Comparison of ENCODE assay signal across 19 cellular contexts in the genomic region with DNA sequence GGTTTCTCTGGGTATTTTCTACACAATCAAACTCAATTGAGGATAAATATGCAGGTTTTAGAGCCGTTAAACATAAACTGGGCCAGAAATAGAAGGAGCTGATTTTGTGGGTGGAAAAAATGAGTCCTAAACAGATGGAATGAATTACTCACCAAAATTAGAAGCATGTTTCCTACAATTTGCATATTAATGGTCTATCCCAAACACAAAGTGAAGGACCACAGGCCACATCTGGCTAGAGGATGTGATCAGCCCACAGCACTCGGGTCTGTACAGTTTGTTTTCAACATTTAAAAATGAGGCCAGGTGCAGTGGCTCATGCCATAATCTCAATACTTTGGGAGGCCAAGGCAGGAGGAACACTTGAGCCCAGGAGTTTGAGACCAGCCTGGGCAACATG.
A peak's percentile ranks its signal among the peaks of the same experiment; 100 is the strongest.
DNase-seq lines count a peak whose midpoint lies in the region; ATAC-seq, FAIRE-seq and TF ChIP-seq lines count a peak whose summit lies in the region.
"Had no signal": no experiment of that assay in that cellular context is flagged by ENCODE, and none has a peak within 500 bp of the region (broad histone marks: within the 10 kb centered on the region; RNA-seq: fewer than 3 reads in every experiment).

No MANE protein-coding gene starts in this region.

- H3K27ac Mint-ChIP-seq in stimulated activated naive B cell treated with anti-CD40 and anti-IgM and Interleukin-4, amounts not matched to agents 10 μg/mL and 1 μg/mL and 100 μg/mL, for 72 hours, result no peak overlapping the region
- H3K27ac Mint-ChIP-seq: CD4-positive, alpha-beta memory T cell; H9 had no signal

- H3K4me1 Mint-ChIP-seq in stimulated activated naive B cell treated with anti-CD40 and anti-IgM and Interleukin-4, amounts not matched to agents 10 μg/mL and 1 μg/mL and 100 μg/mL, for 72 hours, result peaks cover 0 to 6% of the 10 kb centered on the region in 2 donors
- H3K4me1 Mint-ChIP-seq in activated T-cell treated with anti-CD3 and anti-CD28 coated beads, Interleukin-2, amount 50 U/mL, for 4 hours (ENCODE audit: low read depth), result no peaks in the 10 kb centered on the region
- H3K4me1 Mint-ChIP-seq: CD4-positive, alpha-beta memory T cell had no signal

- peak; percentile 68 for FAIRE-seq in HTR-8/SVneo (lab: Jason Lieb, UNC)
- FAIRE-seq in GM12878 (lab: Jason Lieb, UNC), result no peak

- no peak for TF ChIP-seq POLR2A in GM12878 (IDR thresholded peaks at IDR 0.05; ENCODE audit: low read depth, low read length)

- no peak overlapping the region for H3K27ac ChIP-seq in GM12878 (ENCODE audit: control insufficient read depth, insufficient read depth)
- H3K27ac ChIP-seq: 22Rv1, Peyer's patch had no signal

- no peaks in the 10 kb centered on the region for H3K4me1 ChIP-seq in GM12878 (ENCODE audit: control insufficient read depth, insufficient read depth, low read length)
- H3K4me1 ChIP-seq: BE2C, Peyer's patch had no signal

- H3K4me3 Mint-ChIP-seq in stimulated activated naive B cell treated with anti-CD40 and anti-IgM and Interleukin-4, amounts not matched to agents 10 μg/mL and 1 μg/mL and 100 μg/mL, for 72 hours, result no peak overlapping the region
- no peak overlapping the region for H3K4me3 Mint-ChIP-seq in activated T-cell treated with anti-CD3 and anti-CD28 coated beads, Interleukin-2, amount 50 U/mL, for 4 hours
- H3K4me3 Mint-ChIP-seq: CD4-positive, alpha-beta memory T cell; H9 had no signal

- TF ChIP-seq EP300 in GM12878 (IDR thresholded peaks at IDR 0.05; ENCODE audit: borderline replicate concordance in 1 of 2, control insufficient read depth in 1 of 2, low read depth in 2 of 2, low read length in 2 of 2), result no peak

- TF ChIP-seq RAD21 in GM12878 (IDR thresholded peaks at IDR 0.05; ENCODE audit: insufficient read depth, low read depth, low read length), result no peak

- no peak for TF ChIP-seq CTCF in GM12878 (IDR thresholded peaks at IDR 0.05 in 2 of 3, conservative IDR thresholded peaks at IDR 0.05 in 1 of 3; ENCODE audit: control insufficient read depth in 2 of 3, extremely low read depth in 1 of 3, insufficient read depth in 1 of 3, low read depth in 3 of 3, low read length in 3 of 3)

- ATAC-seq in GM12878, result no peak
- ATAC-seq in stimulated activated naive B cell treated with anti-CD40 and anti-IgM and Interleukin-4, amounts not matched to agents 10 μg/mL and 1 μg/mL and 100 μg/mL, for 72 hours (replicated peaks), result peak; percentile 38 to 64
- no peak for ATAC-seq in activated T-cell treated with anti-CD3 and anti-CD28 coated beads, Interleukin-2, amount 50 U/mL, for 4 hours
- ATAC-seq: Right ventricle myocardium inferior had no signal

- RAD21 ChIA-PET in GM12878 (lab: Charles Lee; ENCODE audit: unreplicated experiment), result interaction anchor here (0.5 kb wide), 1 partner anchor 773 kb away, joined by 7 read pairs; no protein-coding TSS in a partner anchor

- in situ Hi-C loops in GM12878 (cut with MboI), result no loop called here

- no peaks in the 10 kb centered on the region; a peak in 1 of 4 replicates for H3K36me3 ChIP-seq in GM12878 (ENCODE audit: control insufficient read depth in 2 of 2, insufficient read depth in 2 of 2, low read length in 1 of 2)
- H3K36me3 ChIP-seq: BE2C, Peyer's patch had no signal

- no peaks in the 10 kb centered on the region for H4K20me1 ChIP-seq in GM12878 (ENCODE audit: control insufficient read depth, insufficient read depth)

- SMC1A ChIA-PET in GM12878 (lab: Charles Lee; ENCODE audit: uncharacterized antibody, unreplicated experiment), result no interaction called here

- H3K9ac ChIP-seq in GM12878 (ENCODE audit: control insufficient read depth, insufficient read depth, low read length), result no peak overlapping the region

- no peaks in the 10 kb centered on the region for H3K36me3 Mint-ChIP-seq in stimulated activated naive B cell treated with anti-CD40 and anti-IgM and Interleukin-4, amounts not matched to agents 10 μg/mL and 1 μg/mL and 100 μg/mL, for 72 hours
- no peaks in the 10 kb centered on the region for H3K36me3 Mint-ChIP-seq in activated T-cell treated with anti-CD3 and anti-CD28 coated beads, Interleukin-2, amount 50 U/mL, for 4 hours (ENCODE audit: insufficient read depth)
- H3K36me3 Mint-ChIP-seq: CD4-positive, alpha-beta memory T cell had no signal

- no peak overlapping the region for H3K4me3 ChIP-seq in GM12878
- H3K4me3 ChIP-seq: Peyer's patch had no signal

- 0 out of 4 replicates have a peak, but pooled peaks cover 0 to 3% of the 10 kb centered on the region in 2 experiments for H3K27me3 ChIP-seq in GM12878 (replicated peaks in 1 of 2; ENCODE audit: control insufficient read depth in 2 of 2, insufficient read depth in 2 of 2, low read length in 1 of 2)
- H3K27me3 ChIP-seq: BE2C, Peyer's patch had no signal

- no peak overlapping the region for H3K4me2 ChIP-seq in GM12878 (ENCODE audit: control insufficient read depth, insufficient read depth)

- intact Hi-C loops in GM12878 (cut with micrococcal nuclease; ENCODE audit: unreplicated experiment), result no loop called here

- WGBS in GM12878 (ENCODE audit: insufficient coverage, insufficient replicate concordance, low lambda C conversion rate, missing lambda C conversion rate), result 3% methylated on average over 2 of the region's 2 CpGs

- no peaks in the 10 kb centered on the region for H3K79me2 ChIP-seq in GM12878 (ENCODE audit: control insufficient read depth, insufficient read depth, low read length)

- POLR2A ChIA-PET in GM12878 (lab: Charles Lee), result no interaction called here

- CTCF ChIA-PET in GM12878 (lab: Yijun Ruan, JAX), result no interaction called here

- H3K9me3 ChIP-seq in GM12878 (replicated peaks; ENCODE audit: control insufficient read depth, insufficient read depth, low read length), result no peaks in the 10 kb centered on the region
- H3K9me3 ChIP-seq: BE2C, Peyer's patch had no signal

- DNase-seq in DMS 273 (lab: John Stamatoyannopoulos, UW; ENCODE audit: unreplicated experiment) (peak; percentile 59), DMS 273 treated with DMSO at 0.1 percent for 48 hours (lab: John Stamatoyannopoulos, UW) (no peak), HTR-8/SVneo (ENCODE audit: insufficient read length, low spot score) (no peak), GM12878 (ENCODE audit: low read depth, low spot score) (no peak), NCI-H82 (lab: John Stamatoyannopoulos, UW) (no peak), NK-92 (lab: John Stamatoyannopoulos, UW; ENCODE audit: unreplicated experiment) (no peak)
- no peak for DNase-seq in stimulated activated naive B cell treated with anti-CD40 and anti-IgM and Interleukin-4, amounts not matched to agents 10 μg/mL and 1 μg/mL and 100 μg/mL, for 72 hours
- no peak for DNase-seq in activated T-cell treated with anti-CD3 and anti-CD28 coated beads, Interleukin-2, amount 50 U/mL, for 4 hours
- DNase-seq: BE2C; CD4-positive, alpha-beta memory T cell; H9; KG1; NCI-H1417 treated with DMSO at 0.1 percent for 48 hours; NCI-H1930; NCI-H526 treated with DMSO at 0.1 percent for 48 hours; NK-92 treated with Interleukin-12 subunit alpha and Interleukin-12 subunit beta, amount 100 ng/mL, for 24 hours; Peyer's patch had no signal

- H3K27me3 Mint-ChIP-seq in stimulated activated naive B cell treated with anti-CD40 and anti-IgM and Interleukin-4, amounts not matched to agents 10 μg/mL and 1 μg/mL and 100 μg/mL, for 72 hours, result peaks cover 23 to 28% of the 10 kb centered on the region in 2 donors
- peaks cover 16% of the 10 kb centered on the region for H3K27me3 Mint-ChIP-seq in activated T-cell treated with anti-CD3 and anti-CD28 coated beads, Interleukin-2, amount 50 U/mL, for 4 hours (ENCODE audit: low read depth)

- no peak overlapping the region for H2AFZ ChIP-seq in GM12878 (ENCODE audit: control insufficient read depth, low read depth, low read length)

- no TSS peak for BruUV-seq in GM12878 (replicated peaks; lab: Mats Ljungman, UMichigan)

- H3K9me3 Mint-ChIP-seq in stimulated activated naive B cell treated with anti-CD40 and anti-IgM and Interleukin-4, amounts not matched to agents 10 μg/mL and 1 μg/mL and 100 μg/mL, for 72 hours, result no peaks in the 10 kb centered on the region
- H3K9me3 Mint-ChIP-seq in activated T-cell treated with anti-CD3 and anti-CD28 coated beads, Interleukin-2, amount 50 U/mL, for 4 hours, result no peaks in the 10 kb centered on the region
- H3K9me3 Mint-ChIP-seq: CD4-positive, alpha-beta memory T cell; H9 had no signal

TF ChIP-seq in GM12878, 131 proteins besides CTCF, POLR2A, EP300 and RAD21 (continues in another document):
- TF ChIP-seq, protein P1, sequence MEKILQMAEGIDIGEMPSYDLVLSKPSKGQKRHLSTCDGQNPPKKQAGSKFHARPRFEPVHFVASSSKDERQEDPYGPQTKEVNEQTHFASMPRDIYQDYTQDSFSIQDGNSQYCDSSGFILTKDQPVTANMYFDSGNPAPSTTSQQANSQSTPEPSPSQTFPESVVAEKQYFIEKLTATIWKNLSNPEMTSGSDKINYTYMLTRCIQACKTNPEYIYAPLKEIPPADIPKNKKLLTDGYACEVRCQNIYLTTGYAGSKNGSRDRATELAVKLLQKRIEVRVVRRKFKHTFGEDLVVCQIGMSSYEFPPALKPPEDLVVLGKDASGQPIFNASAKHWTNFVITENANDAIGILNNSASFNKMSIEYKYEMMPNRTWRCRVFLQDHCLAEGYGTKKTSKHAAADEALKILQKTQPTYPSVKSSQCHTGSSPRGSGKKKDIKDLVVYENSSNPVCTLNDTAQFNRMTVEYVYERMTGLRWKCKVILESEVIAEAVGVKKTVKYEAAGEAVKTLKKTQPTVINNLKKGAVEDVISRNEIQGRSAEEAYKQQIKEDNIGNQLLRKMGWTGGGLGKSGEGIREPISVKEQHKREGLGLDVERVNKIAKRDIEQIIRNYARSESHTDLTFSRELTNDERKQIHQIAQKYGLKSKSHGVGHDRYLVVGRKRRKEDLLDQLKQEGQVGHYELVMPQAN (conservative IDR thresholded peaks at IDR 0.05), result no peak
- TF ChIP-seq POU2F2 (IDR thresholded peaks at IDR 0.05; ENCODE audit: borderline replicate concordance, low read depth, low read length) (no peak), WRNIP1 (IDR thresholded peaks at IDR 0.05; ENCODE audit: borderline replicate concordance, low read depth, low read length) (no peak), SP1 (IDR thresholded peaks at IDR 0.05; ENCODE audit: low read depth, low read length) (no peak), IKZF1 (conservative IDR thresholded peaks at IDR 0.05) (no peak), SIN3A (IDR thresholded peaks at IDR 0.05; ENCODE audit: low read depth, low read length) (no peak), TARDBP (IDR thresholded peaks at IDR 0.05; ENCODE audit: borderline replicate concordance) (no peak), SMAD5 (IDR thresholded peaks at IDR 0.05; ENCODE audit: low read depth) (no peak), MTA2 (IDR thresholded peaks at IDR 0.05; ENCODE audit: low read depth) (no peak), MEF2B (IDR thresholded peaks at IDR 0.05; ENCODE audit: partially characterized antibody, poor library complexity, severe bottlenecking) (peak; percentile 37), MYB (IDR thresholded peaks at IDR 0.05; ENCODE audit: borderline replicate concordance, low read depth, low read length) (no peak), MYC (IDR thresholded peaks at IDR 0.05; ENCODE audit: insufficient read depth, insufficient read length, insufficient replicate concordance, low read length, severe bottlenecking) (no peak), FOXM1 (IDR thresholded peaks at IDR 0.05; ENCODE audit: low read depth, low read length) (peak; percentile 22; the same call in 1 of the 2 replicates)

Comparison
In these comparisons a context has a peak if more than half of its experiments do, and no peak if none do; other contexts are left out.
1. ATAC-seq: peak in stimulated activated naive B cell treated with anti-CD40 and anti-IgM and Interleukin-4, amounts not matched to agents 10 μg/mL and 1 μg/mL and 100 μg/mL, for 72 hours (2 of 2); none in GM12878 (single experiment) and activated T-cell treated with anti-CD3 and anti-CD28 coated beads, Interleukin-2, amount 50 U/mL, for 4 hours (0 of 2).